ENCODE assay signal across 20 cellular contexts in the genomic region with DNA sequence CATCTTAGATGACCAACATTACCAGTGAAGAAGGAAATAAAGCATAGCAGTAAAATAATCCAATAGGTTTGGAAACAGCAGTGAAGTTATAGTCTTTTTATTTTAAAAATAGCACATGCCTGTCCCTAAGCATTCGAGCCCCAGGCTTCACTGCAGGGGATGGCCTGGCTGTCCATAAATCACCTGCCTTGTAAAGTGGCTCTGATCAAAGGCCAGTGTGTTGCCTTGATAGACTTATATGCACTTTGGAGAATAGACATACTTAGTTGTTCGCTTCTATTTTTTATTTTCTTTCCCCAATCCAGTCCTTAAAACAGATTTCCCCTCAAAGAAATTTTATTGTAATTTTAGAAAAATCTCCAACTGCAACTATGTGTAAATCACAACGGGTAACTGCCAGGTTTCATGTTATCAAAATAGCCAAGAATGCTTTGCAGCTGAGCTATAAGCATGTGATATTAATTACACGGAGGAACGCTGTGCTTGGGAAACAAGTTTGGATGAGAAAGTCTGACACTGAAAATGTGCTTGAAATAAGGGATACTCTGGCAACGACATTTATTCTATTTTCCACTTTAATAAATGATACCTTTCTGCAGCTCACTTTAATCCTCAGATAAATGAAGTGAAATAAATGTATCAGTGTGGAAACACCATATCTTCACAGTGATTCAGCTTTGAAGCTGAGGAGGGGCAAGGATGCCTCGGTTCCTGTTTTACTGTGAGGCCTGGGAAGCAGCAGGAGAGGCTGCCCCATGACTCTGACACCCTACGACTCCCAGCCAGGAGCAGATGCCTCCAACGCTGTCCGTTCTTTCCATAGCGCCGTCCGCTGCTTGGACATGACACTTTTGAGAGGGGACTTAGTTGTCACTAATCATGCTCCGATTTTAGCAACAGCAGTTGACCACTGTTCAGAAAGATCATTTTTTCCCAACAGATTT. TPM values are rescaled to one million over a fixed set of nuclear protein-coding genes. Genes with fewer than 3 reads are reported as not detected.
DNase-seq lines count a peak whose midpoint lies in the region; ATAC-seq and TF ChIP-seq lines count a peak whose summit lies in the region.
"Had no signal": no experiment of that assay in that cellular context is flagged by ENCODE, and none has a peak within 500 bp of the region (broad histone marks: within the 10 kb centered on the region; RNA-seq: fewer than 3 reads in every experiment).

No MANE protein-coding gene starts in this region.

- no peak overlapping the region for H3K4me3 ChIP-seq in osteoblast (ENCODE audit: insufficient read depth, low read length)
- H3K4me3 ChIP-seq in colonic mucosa: no peak overlapping the region
- H3K4me3 ChIP-seq: tibial nerve had no signal

- H3K4me1 ChIP-seq in osteoblast (ENCODE audit: insufficient read depth, low read length): peaks cover 30% of the 10 kb centered on the region
- no peaks in the 10 kb centered on the region for H3K4me1 ChIP-seq in colonic mucosa

- H3K27ac ChIP-seq in osteoblast (ENCODE audit: low read depth, low read length): no peak overlapping the region
- no peak overlapping the region for H3K27ac ChIP-seq in colonic mucosa

- H3K27me3 ChIP-seq in osteoblast (ENCODE audit: insufficient read depth, low read length) (peaks cover 2% of the 10 kb centered on the region), colonic mucosa (no peaks in the 10 kb centered on the region)

- H4K20me1 ChIP-seq in osteoblast (ENCODE audit: insufficient read depth, low read length): no peaks in the 10 kb centered on the region

- H3K79me2 ChIP-seq in osteoblast (ENCODE audit: insufficient read depth, low read length): no peaks in the 10 kb centered on the region

- TF ChIP-seq CTCF in osteoblast (IDR thresholded peaks at IDR 0.05; ENCODE audit: extremely low read depth, low read depth, low read length): no peak
- no peak for TF ChIP-seq CTCF in colonic mucosa (IDR thresholded peaks at IDR 0.05)
- no peak for TF ChIP-seq CTCF in GM13977 (IDR thresholded peaks at IDR 0.05; ENCODE audit: extremely low read depth, insufficient read depth, missing control alignments)

- in situ Hi-C loops in GM13977 (cut with MboI; ENCODE audit: low pct_unique_long_range_greater_than_20kb, low sequenced_read_pairs, unreplicated experiment): no loop called here

- ATAC-seq in Right ventricle myocardium superior (ENCODE audit: poor library complexity) (peak; percentile 64), Right ventricle myocardium inferior (no peak), GM18505 (IDR thresholded peaks at IDR 0.05; ENCODE audit: unreplicated experiment) (no peak), GM18868 (IDR thresholded peaks at IDR 0.05; ENCODE audit: unreplicated experiment) (no peak)
- ATAC-seq: activated T-cell treated with anti-CD3 and anti-CD28 coated beads, Interleukin-2, amount 50 U/mL, for 72 hours; PC-3 had no signal

- TF ChIP-seq POLR2A in GM18505 (IDR thresholded peaks at IDR 0.05; ENCODE audit: borderline replicate concordance, extremely low read depth, insufficient read depth, insufficient read length): no peak

- intact Hi-C loops in Right ventricle myocardium superior (cut with DNase I): no loop called here
- intact Hi-C loops in Right ventricle myocardium inferior (cut with DNase I): no loop called here
- intact Hi-C loops in colonic mucosa (cut with DNase I): no loop called here

- DNase-seq in Right ventricle myocardium superior (no peak), Right ventricle myocardium inferior (ENCODE audit: missing footprints) (no peak), fibroblast of peridontal ligament (ENCODE audit: extremely low read depth) (peak; percentile 84), osteoblast (ENCODE audit: insufficient read length, low spot score, missing footprints) (no peak), colonic mucosa (no peak), GM13977 (ENCODE audit: low spot score) (no peak)
- DNase-seq: activated CD4-positive, alpha-beta T cell treated with anti-CD3 and anti-CD28 coated beads, Interleukin-2, amount 50 U/mL, for 48 hours; activated naive CD8-positive, alpha-beta T cell treated with anti-CD3 and anti-CD28 coated beads, Interleukin-2, amount 10 ng/mL, durations not matched to agents 7 days and 5 days; activated T-cell treated with anti-CD3 and anti-CD28 coated beads, Interleukin-2, amount 50 U/mL, for 72 hours; CD4-positive, CD25-positive, alpha-beta regulatory T cell; DMS53; NCI-H2081; NCI-H526 treated with DMSO at 0.1 percent for 48 hours; PC-3; stimulated activated CD4-positive, alpha-beta T cell treated with anti-CD3 and anti-CD28 coated beads, Interleukin-4, amount 100 ng/mL, for 4 hours had no signal

- H3K36me3 ChIP-seq in osteoblast (ENCODE audit: insufficient read depth, low read length) (no peaks in the 10 kb centered on the region), colonic mucosa (no peaks in the 10 kb centered on the region)
- H3K36me3 ChIP-seq: tibial nerve had no signal

- H3K9me3 ChIP-seq in osteoblast (ENCODE audit: low read depth, low read length) (no peaks in the 10 kb centered on the region), colonic mucosa (no peaks in the 10 kb centered on the region)

- no peak overlapping the region for H3K9ac ChIP-seq in colonic mucosa (ENCODE audit: low read depth in 2 of 2, low read length in 2 of 2)

- no peak overlapping the region for H3K4me2 ChIP-seq in osteoblast (ENCODE audit: insufficient read depth, low read length)

- H2AFZ ChIP-seq in osteoblast (ENCODE audit: low read length): peak overlapping the region; percentile 27

RNA-seq across cellular contexts. Expression of gene METTL21C, which starts 5.5 kb away (rescaled TPM):
- total RNA-seq in Right ventricle myocardium superior (not detected), Right ventricle myocardium inferior (not detected), osteoblast (not detected in 2 replicates), colonic mucosa (not detected)
- total RNA-seq: activated naive CD8-positive, alpha-beta T cell treated with anti-CD3 and anti-CD28 coated beads, Interleukin-2, amount 10 ng/mL, durations not matched to agents 7 days and 5 days; activated T-cell treated with anti-CD3 and anti-CD28 coated beads, Interleukin-2, amount 50 U/mL, for 72 hours; CD4-positive, CD25-positive, alpha-beta regulatory T cell; endothelial cell of umbilical vein; mesenteric fat pad; PC-3; tibial nerve had no signal
